1 cellular context compared by ENCODE assay signal in the genomic region with DNA sequence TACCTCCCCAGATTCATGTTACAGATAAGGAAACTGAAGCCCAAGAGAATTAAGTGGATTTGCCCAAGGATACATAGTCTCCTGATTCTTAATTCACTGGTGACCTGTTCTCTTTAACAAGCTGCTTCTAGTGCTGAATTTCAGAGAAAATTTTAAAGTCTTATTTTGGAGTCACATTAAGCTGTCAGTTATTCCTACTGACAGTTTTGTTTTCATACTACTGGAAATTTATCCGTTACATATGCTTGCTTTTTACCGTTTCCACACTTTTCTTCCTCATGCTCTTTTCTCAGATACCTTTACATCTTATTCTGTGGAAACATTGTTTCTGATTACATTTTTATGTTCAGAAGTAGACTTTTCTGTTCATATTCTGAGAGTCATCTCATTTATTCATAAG.
TF ChIP-seq lines count a peak whose summit lies in the region.

No MANE protein-coding gene starts in this region.

TF ChIP-seq in HCT116, 20 proteins besides CTCF, POLR2A, EP300 and RAD21 (continued from another document):
- TF ChIP-seq ZBTB33 (IDR thresholded peaks at IDR 0.05; ENCODE audit: extremely low read depth, insufficient replicate concordance, low read length): no peak
- TF ChIP-seq ZFX (IDR thresholded peaks at IDR 0.05): no peak
- TF ChIP-seq, protein P1, sequence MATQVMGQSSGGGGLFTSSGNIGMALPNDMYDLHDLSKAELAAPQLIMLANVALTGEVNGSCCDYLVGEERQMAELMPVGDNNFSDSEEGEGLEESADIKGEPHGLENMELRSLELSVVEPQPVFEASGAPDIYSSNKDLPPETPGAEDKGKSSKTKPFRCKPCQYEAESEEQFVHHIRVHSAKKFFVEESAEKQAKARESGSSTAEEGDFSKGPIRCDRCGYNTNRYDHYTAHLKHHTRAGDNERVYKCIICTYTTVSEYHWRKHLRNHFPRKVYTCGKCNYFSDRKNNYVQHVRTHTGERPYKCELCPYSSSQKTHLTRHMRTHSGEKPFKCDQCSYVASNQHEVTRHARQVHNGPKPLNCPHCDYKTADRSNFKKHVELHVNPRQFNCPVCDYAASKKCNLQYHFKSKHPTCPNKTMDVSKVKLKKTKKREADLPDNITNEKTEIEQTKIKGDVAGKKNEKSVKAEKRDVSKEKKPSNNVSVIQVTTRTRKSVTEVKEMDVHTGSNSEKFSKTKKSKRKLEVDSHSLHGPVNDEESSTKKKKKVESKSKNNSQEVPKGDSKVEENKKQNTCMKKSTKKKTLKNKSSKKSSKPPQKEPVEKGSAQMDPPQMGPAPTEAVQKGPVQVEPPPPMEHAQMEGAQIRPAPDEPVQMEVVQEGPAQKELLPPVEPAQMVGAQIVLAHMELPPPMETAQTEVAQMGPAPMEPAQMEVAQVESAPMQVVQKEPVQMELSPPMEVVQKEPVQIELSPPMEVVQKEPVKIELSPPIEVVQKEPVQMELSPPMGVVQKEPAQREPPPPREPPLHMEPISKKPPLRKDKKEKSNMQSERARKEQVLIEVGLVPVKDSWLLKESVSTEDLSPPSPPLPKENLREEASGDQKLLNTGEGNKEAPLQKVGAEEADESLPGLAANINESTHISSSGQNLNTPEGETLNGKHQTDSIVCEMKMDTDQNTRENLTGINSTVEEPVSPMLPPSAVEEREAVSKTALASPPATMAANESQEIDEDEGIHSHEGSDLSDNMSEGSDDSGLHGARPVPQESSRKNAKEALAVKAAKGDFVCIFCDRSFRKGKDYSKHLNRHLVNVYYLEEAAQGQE (IDR thresholded peaks at IDR 0.05; ENCODE audit: low read depth): no peak
- TF ChIP-seq EZH2 (IDR thresholded peaks at IDR 0.05): no peak
- TF ChIP-seq SIN3A (IDR thresholded peaks at IDR 0.05; ENCODE audit: low read depth): no peak
- no peak for TF ChIP-seq ZNF274 (IDR thresholded peaks at IDR 0.05; ENCODE audit: low read depth, low read length)
- no peak for TF ChIP-seq CEBPB (IDR thresholded peaks at IDR 0.05; ENCODE audit: low read depth)
